ENCODE assay signal across 9 cellular contexts in the genomic region with DNA sequence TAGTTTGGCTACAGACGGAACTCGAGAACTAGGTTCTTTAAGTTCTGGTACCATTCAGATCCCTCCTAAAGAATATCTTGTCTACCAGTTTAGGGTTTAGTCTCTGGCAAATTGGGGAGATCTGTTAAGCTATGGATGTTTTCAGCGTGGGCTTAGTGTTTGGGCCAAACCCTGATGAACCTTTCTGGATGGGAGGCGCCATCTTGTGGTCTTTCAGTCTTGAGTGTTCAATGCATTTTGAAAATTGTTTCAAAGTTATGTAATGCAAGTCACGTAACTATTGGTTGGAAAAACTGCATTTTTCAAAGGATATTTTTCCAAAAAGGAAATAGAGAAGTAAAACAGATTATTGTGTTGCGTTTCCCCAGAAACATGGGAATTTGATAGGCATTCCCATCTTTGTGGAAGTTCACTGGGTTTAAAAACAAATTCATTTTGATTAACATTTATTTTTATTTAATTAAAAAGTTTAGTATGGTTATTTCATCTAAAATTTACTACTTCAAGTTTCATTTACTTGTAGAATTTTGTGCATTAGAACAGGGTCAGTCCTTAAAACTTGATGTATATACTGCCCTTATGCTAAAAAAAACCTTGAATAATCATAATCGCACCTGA.
DNase-seq lines count a peak whose midpoint lies in the region; ATAC-seq and TF ChIP-seq lines count a peak whose summit lies in the region.
"Had no signal": no experiment of that assay in that cellular context is flagged by ENCODE, and none has a peak within 500 bp of the region (broad histone marks: within the 10 kb centered on the region; RNA-seq: fewer than 3 reads in every experiment).

No MANE protein-coding gene starts in this region.

- peaks cover 2% of the 10 kb centered on the region for H3K27me3 Mint-ChIP-seq in activated naive CD4-positive, alpha-beta T cell treated with anti-CD3 and anti-CD28 coated beads for 36 hours (ENCODE audit: low read depth)

- no peaks in the 10 kb centered on the region for H3K4me1 Mint-ChIP-seq in activated naive CD4-positive, alpha-beta T cell treated with anti-CD3 and anti-CD28 coated beads for 36 hours (ENCODE audit: low read depth)

- no peak overlapping the region for H3K4me3 Mint-ChIP-seq in activated naive CD4-positive, alpha-beta T cell treated with anti-CD3 and anti-CD28 coated beads for 36 hours
- H3K4me3 Mint-ChIP-seq: dendritic cell treated with granulocyte-macrophage colony-stimulating factor and Interleukin-4, amounts not matched to agents 40 ng/mL and 50 ng/mL, for 4 days had no signal

- no peaks in the 10 kb centered on the region for H3K4me1 ChIP-seq in psoas muscle

- WGBS in psoas muscle, 3 donors, result 44 to 54% (median 47%) methylated on average over 7 of the region's 7 CpGs

- peak; percentile 63 for DNase-seq in activated naive CD4-positive, alpha-beta T cell treated with anti-CD3 and anti-CD28 coated beads for 36 hours
- DNase-seq in activated naive CD4-positive, alpha-beta T cell treated with Interleukin-2 at 50 U/mL for 16 hours, result no peak
- peak; percentile 81 for DNase-seq in SK-N-MC (ENCODE audit: low read depth, low spot score)
- DNase-seq in fibroblast of the conjunctiva (ENCODE audit: low read depth), result peak; percentile 27
- no peak for DNase-seq in psoas muscle
- no peak for DNase-seq in islet precursor cell

- H3K9ac ChIP-seq in SK-N-MC (ENCODE audit: insufficient read length), result peak overlapping the region; percentile 28

- intact Hi-C loops in activated naive CD4-positive, alpha-beta T cell treated with anti-CD3 and anti-CD28 coated beads for 36 hours (cut with micrococcal nuclease), result loop anchor here (1.0 to 2.0 kb wide), 2 partner anchors 384 to 506 kb away; no protein-coding TSS in a partner anchor
- intact Hi-C loops in psoas muscle (cut with DNase I), result loop anchor here in 1 of 2 donors (10.0 kb wide), 1 partner anchor 414 kb away; a partner anchor contains a TSS

- H3K27ac ChIP-seq in SK-N-MC (peak overlapping the region; percentile 40), psoas muscle (no peak overlapping the region)

- no peaks in the 10 kb centered on the region for H3K9me3 Mint-ChIP-seq in activated naive CD4-positive, alpha-beta T cell treated with anti-CD3 and anti-CD28 coated beads for 36 hours
- H3K9me3 Mint-ChIP-seq: dendritic cell treated with granulocyte-macrophage colony-stimulating factor and Interleukin-4, amounts not matched to agents 40 ng/mL and 50 ng/mL, for 4 days had no signal

- H3K4me3 ChIP-seq in SK-N-MC, result no peak overlapping the region
- H3K4me3 ChIP-seq in psoas muscle, result no peak overlapping the region

- no peaks in the 10 kb centered on the region for H3K9me3 ChIP-seq in SK-N-MC (ENCODE audit: low read depth, low read length)
- H3K9me3 ChIP-seq in psoas muscle, result no peaks in the 10 kb centered on the region

- CTCF ChIA-PET in activated naive CD4-positive, alpha-beta T cell treated with anti-CD3 and anti-CD28 coated beads for 36 hours (lab: Charles Lee), result interaction anchor here (0.6 to 0.8 kb wide), 2 partner anchors 65 to 374 kb away, joined by 3 to 5 read pairs; no protein-coding TSS in a partner anchor

- no peaks in the 10 kb centered on the region for H3K36me3 Mint-ChIP-seq in activated naive CD4-positive, alpha-beta T cell treated with anti-CD3 and anti-CD28 coated beads for 36 hours (ENCODE audit: low read depth)

- no peaks in the 10 kb centered on the region for H3K27me3 ChIP-seq in psoas muscle (ENCODE audit: insufficient read depth in 3 of 3, low read length in 2 of 3)

- H3K36me3 ChIP-seq in SK-N-MC (ENCODE audit: insufficient read depth, low read length) (no peaks in the 10 kb centered on the region), psoas muscle (ENCODE audit: insufficient read depth in 1 of 2, low read depth in 1 of 2) (no peaks in the 10 kb centered on the region)

- no peak overlapping the region for H3K27ac Mint-ChIP-seq in activated naive CD4-positive, alpha-beta T cell treated with anti-CD3 and anti-CD28 coated beads for 36 hours
- H3K27ac Mint-ChIP-seq: dendritic cell treated with granulocyte-macrophage colony-stimulating factor and Interleukin-4, amounts not matched to agents 40 ng/mL and 50 ng/mL, for 4 days had no signal

- ATAC-seq in psoas muscle, result no peak
- ATAC-seq in HG03520 (IDR thresholded peaks at IDR 0.05; ENCODE audit: unreplicated experiment), result no peak

- peak; percentile 82 for TF ChIP-seq CTCF in LNCAP (IDR thresholded peaks at IDR 0.05)
- TF ChIP-seq CTCF in psoas muscle (IDR thresholded peaks at IDR 0.05), result peak; percentile 42

Comparison
In these comparisons a context has a peak if more than half of its experiments do, and no peak if none do; other contexts are left out.
1. DNase-seq: peak in activated naive CD4-positive, alpha-beta T cell treated with anti-CD3 and anti-CD28 coated beads for 36 hours (single experiment), SK-N-MC (single experiment) and fibroblast of the conjunctiva (single experiment); none in activated naive CD4-positive, alpha-beta T cell treated with Interleukin-2 at 50 U/mL for 16 hours (single experiment), psoas muscle (0 of 2) and islet precursor cell (single experiment).